Comparison of ENCODE assay signal across 1 cellular context in genomic region chr9:74952281-74953151, GRCh38.
TF ChIP-seq lines count a peak whose summit lies in the region.

Gene C9orf40 (minus strand): TSS chr9:74952912. CDS start chr9:74952611, 301 bp downstream.

TF ChIP-seq in HEK293, 187 proteins besides CTCF, POLR2A, EP300 and RAD21 (continued from another document and continues in another):
- TF ChIP-seq ZNF501 (tag by site-specific recombination; IDR thresholded peaks at IDR 0.05) (peak; percentile 81), PATZ1 (tag by site-specific recombination; IDR thresholded peaks at IDR 0.05) (peak; percentile 39; the same call in 1 of the 2 replicates), OSR2 (tag by site-specific recombination; IDR thresholded peaks at IDR 0.05) (no peak), ZSCAN23 (tag by site-specific recombination; IDR thresholded peaks at IDR 0.05) (no peak), ZBTB21 (tag by site-specific recombination; IDR thresholded peaks at IDR 0.05) (no peak), IKZF3 (tag by site-specific recombination; IDR thresholded peaks at IDR 0.05) (no peak), BCL11B (tag by site-specific recombination; IDR thresholded peaks at IDR 0.05; ENCODE audit: low read depth) (no peak), KLF9 (tag by site-specific recombination; IDR thresholded peaks at IDR 0.05; ENCODE audit: low read depth) (peak; percentile 74; the same call in 1 of the 2 replicates), ZNF341 (tag by site-specific recombination; IDR thresholded peaks at IDR 0.05; ENCODE audit: low read depth) (no peak; the same call in 1 of the 2 replicates), ZNF223 (tag by site-specific recombination; IDR thresholded peaks at IDR 0.05) (no peak), GLI4 (tag by site-specific recombination; IDR thresholded peaks at IDR 0.05) (no peak), ZSCAN16 (tag by site-specific recombination; IDR thresholded peaks at IDR 0.05) (no peak), ZNF214 (tag by site-specific recombination; IDR thresholded peaks at IDR 0.05; ENCODE audit: borderline replicate concordance) (no peak), KLF17 (tag by site-specific recombination; IDR thresholded peaks at IDR 0.05) (peak; percentile 48; the same call in 1 of the 2 replicates), ZNF112 (tag by site-specific recombination; IDR thresholded peaks at IDR 0.05) (no peak), ZNF530 (tag by site-specific recombination; IDR thresholded peaks at IDR 0.05; ENCODE audit: low read depth) (no peak), ZNF560 (tag by site-specific recombination; IDR thresholded peaks at IDR 0.05; ENCODE audit: borderline replicate concordance) (no peak), ZNF433 (tag by site-specific recombination; IDR thresholded peaks at IDR 0.05; ENCODE audit: low read depth) (no peak), ZBTB49 (tag by site-specific recombination; IDR thresholded peaks at IDR 0.05; ENCODE audit: low read depth) (no peak), ZNF791 (tag by site-specific recombination; IDR thresholded peaks at IDR 0.05) (no peak), ZIC2 (tag by site-specific recombination; IDR thresholded peaks at IDR 0.05) (no peak), ZNF157 (tag by site-specific recombination; IDR thresholded peaks at IDR 0.05) (no peak), PRDM1 (tag by site-specific recombination; IDR thresholded peaks at IDR 0.05) (no peak), ZNF549 (tag by site-specific recombination; IDR thresholded peaks at IDR 0.05) (peak; percentile 90), ZNF473 (tag by site-specific recombination; IDR thresholded peaks at IDR 0.05) (no peak), ZXDB (tag by site-specific recombination; IDR thresholded peaks at IDR 0.05) (peak; percentile 60; the same call in 1 of the 2 replicates), ELK4 (IDR thresholded peaks at IDR 0.05; ENCODE audit: borderline replicate concordance, low read depth, low read length) (peak; percentile 45; the same call in 1 of the 2 replicates), ZNF510 (tag by site-specific recombination; IDR thresholded peaks at IDR 0.05; ENCODE audit: insufficient replicate concordance) (no peak), INSM2 (tag by site-specific recombination; IDR thresholded peaks at IDR 0.05) (peak; percentile 68; the same call in 1 of the 2 replicates), ZNF776 (tag by site-specific recombination; IDR thresholded peaks at IDR 0.05; ENCODE audit: borderline replicate concordance) (no peak), ZNF558 (tag by site-specific recombination; IDR thresholded peaks at IDR 0.05) (no peak), ZNF426 (tag by site-specific recombination; IDR thresholded peaks at IDR 0.05) (no peak), ZNF571 (tag by site-specific recombination; IDR thresholded peaks at IDR 0.05) (no peak), ZNF629 (tag by site-specific recombination; IDR thresholded peaks at IDR 0.05) (no peak), ZSCAN4 (tag by site-specific recombination; IDR thresholded peaks at IDR 0.05) (peak; percentile 28; the same call in 1 of the 2 replicates), ZNF544 (tag by site-specific recombination; IDR thresholded peaks at IDR 0.05) (no peak), ZNF350 (tag by site-specific recombination; IDR thresholded peaks at IDR 0.05) (no peak), TCF7L2 (IDR thresholded peaks at IDR 0.05; ENCODE audit: borderline replicate concordance, low read depth, low read length) (no peak; the same call in 1 of the 2 replicates), ZNF707 (tag by site-specific recombination; IDR thresholded peaks at IDR 0.05) (no peak), ZFP3 (tag by site-specific recombination; IDR thresholded peaks at IDR 0.05; ENCODE audit: low read depth) (no peak), KLF10 (tag by site-specific recombination; IDR thresholded peaks at IDR 0.05) (0 out of 2 replicates have a peak, but pooled peaks have one; percentile 41), GLI2 (tag by site-specific recombination; IDR thresholded peaks at IDR 0.05; ENCODE audit: borderline replicate concordance, low read depth) (no peak), TSHZ1 (tag by site-specific recombination; IDR thresholded peaks at IDR 0.05; ENCODE audit: borderline replicate concordance) (no peak), ZNF777 (tag by site-specific recombination; IDR thresholded peaks at IDR 0.05; ENCODE audit: borderline replicate concordance) (no peak; the same call in 1 of the 2 replicates), ZNF24 (tag by site-specific recombination; IDR thresholded peaks at IDR 0.05) (no peak), ZNF175 (tag by site-specific recombination; IDR thresholded peaks at IDR 0.05) (no peak), ZSCAN30 (tag by site-specific recombination; IDR thresholded peaks at IDR 0.05) (no peak), HOXA7 (CRISPR knock-in tag; IDR thresholded peaks at IDR 0.05; ENCODE audit: borderline replicate concordance) (no peak), ZNF292 (tag by site-specific recombination; IDR thresholded peaks at IDR 0.05; ENCODE audit: borderline replicate concordance, low read depth) (no peak), ZNF23 (tag by site-specific recombination; IDR thresholded peaks at IDR 0.05; ENCODE audit: borderline replicate concordance) (no peak), ZNF202 (tag by site-specific recombination; IDR thresholded peaks at IDR 0.05; ENCODE audit: borderline replicate concordance) (no peak), ZNF548 (tag by site-specific recombination; IDR thresholded peaks at IDR 0.05) (no peak), ZNF174 (tag by site-specific recombination; IDR thresholded peaks at IDR 0.05) (no peak), ZNF843 (tag by site-specific recombination; IDR thresholded peaks at IDR 0.05) (peak; percentile 57), ZNF121 (tag by site-specific recombination; IDR thresholded peaks at IDR 0.05) (peak; percentile 39), ZNF48 (tag by site-specific recombination; IDR thresholded peaks at IDR 0.05) (no peak), ZNF138 (tag by site-specific recombination; IDR thresholded peaks at IDR 0.05; ENCODE audit: borderline replicate concordance) (no peak), ZNF747 (tag by site-specific recombination; IDR thresholded peaks at IDR 0.05) (no peak), ZBTB26 (tag by site-specific recombination; optimal IDR thresholded peaks at IDR 0.05) (peak; percentile 97), ZBTB8A (tag by site-specific recombination; IDR thresholded peaks at IDR 0.05) (peak; percentile 59)
